ENCODE assay signal across 2 cellular contexts in genomic region chr2:227191367-227191766, GRCh38.
TF ChIP-seq lines count a peak whose summit lies in the region.

No MANE protein-coding gene starts in this region.

TF ChIP-seq in HCT116, 20 proteins besides CTCF, POLR2A, EP300 and RAD21:
- no peak for TF ChIP-seq SP1 (IDR thresholded peaks at IDR 0.05; ENCODE audit: low read depth)
- TF ChIP-seq, protein P1, sequence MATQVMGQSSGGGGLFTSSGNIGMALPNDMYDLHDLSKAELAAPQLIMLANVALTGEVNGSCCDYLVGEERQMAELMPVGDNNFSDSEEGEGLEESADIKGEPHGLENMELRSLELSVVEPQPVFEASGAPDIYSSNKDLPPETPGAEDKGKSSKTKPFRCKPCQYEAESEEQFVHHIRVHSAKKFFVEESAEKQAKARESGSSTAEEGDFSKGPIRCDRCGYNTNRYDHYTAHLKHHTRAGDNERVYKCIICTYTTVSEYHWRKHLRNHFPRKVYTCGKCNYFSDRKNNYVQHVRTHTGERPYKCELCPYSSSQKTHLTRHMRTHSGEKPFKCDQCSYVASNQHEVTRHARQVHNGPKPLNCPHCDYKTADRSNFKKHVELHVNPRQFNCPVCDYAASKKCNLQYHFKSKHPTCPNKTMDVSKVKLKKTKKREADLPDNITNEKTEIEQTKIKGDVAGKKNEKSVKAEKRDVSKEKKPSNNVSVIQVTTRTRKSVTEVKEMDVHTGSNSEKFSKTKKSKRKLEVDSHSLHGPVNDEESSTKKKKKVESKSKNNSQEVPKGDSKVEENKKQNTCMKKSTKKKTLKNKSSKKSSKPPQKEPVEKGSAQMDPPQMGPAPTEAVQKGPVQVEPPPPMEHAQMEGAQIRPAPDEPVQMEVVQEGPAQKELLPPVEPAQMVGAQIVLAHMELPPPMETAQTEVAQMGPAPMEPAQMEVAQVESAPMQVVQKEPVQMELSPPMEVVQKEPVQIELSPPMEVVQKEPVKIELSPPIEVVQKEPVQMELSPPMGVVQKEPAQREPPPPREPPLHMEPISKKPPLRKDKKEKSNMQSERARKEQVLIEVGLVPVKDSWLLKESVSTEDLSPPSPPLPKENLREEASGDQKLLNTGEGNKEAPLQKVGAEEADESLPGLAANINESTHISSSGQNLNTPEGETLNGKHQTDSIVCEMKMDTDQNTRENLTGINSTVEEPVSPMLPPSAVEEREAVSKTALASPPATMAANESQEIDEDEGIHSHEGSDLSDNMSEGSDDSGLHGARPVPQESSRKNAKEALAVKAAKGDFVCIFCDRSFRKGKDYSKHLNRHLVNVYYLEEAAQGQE (IDR thresholded peaks at IDR 0.05; ENCODE audit: low read depth) = no peak
- no peak for TF ChIP-seq CEBPB (IDR thresholded peaks at IDR 0.05; ENCODE audit: low read depth)
- TF ChIP-seq SRF (IDR thresholded peaks at IDR 0.05; ENCODE audit: low read depth) = no peak
- TF ChIP-seq YY1 (IDR thresholded peaks at IDR 0.05; ENCODE audit: extremely low read depth, insufficient replicate concordance, low read depth, low read length) = no peak
- no peak for TF ChIP-seq POLR2AphosphoS5 (IDR thresholded peaks at IDR 0.05; ENCODE audit: low read depth, low read length)
- no peak for TF ChIP-seq ELF1 (IDR thresholded peaks at IDR 0.05; ENCODE audit: borderline replicate concordance, low read depth)
- peak; percentile 41 for TF ChIP-seq JUND (IDR thresholded peaks at IDR 0.05)
- no peak for TF ChIP-seq ZFX (IDR thresholded peaks at IDR 0.05)
- no peak for TF ChIP-seq EGR1 (IDR thresholded peaks at IDR 0.05; ENCODE audit: low read depth)
- TF ChIP-seq EZH2 (IDR thresholded peaks at IDR 0.05) = no peak
- no peak for TF ChIP-seq ZBTB33 (IDR thresholded peaks at IDR 0.05; ENCODE audit: extremely low read depth, insufficient replicate concordance, low read length)
- TF ChIP-seq TCF7L2 (IDR thresholded peaks at IDR 0.05; ENCODE audit: borderline replicate concordance, extremely low read depth, insufficient read depth, insufficient read length) = peak; percentile 91
- TF ChIP-seq SIN3A (IDR thresholded peaks at IDR 0.05; ENCODE audit: low read depth) = no peak
- TF ChIP-seq CBX3 (IDR thresholded peaks at IDR 0.05; ENCODE audit: low read depth) = no peak
- TF ChIP-seq, protein P2, sequence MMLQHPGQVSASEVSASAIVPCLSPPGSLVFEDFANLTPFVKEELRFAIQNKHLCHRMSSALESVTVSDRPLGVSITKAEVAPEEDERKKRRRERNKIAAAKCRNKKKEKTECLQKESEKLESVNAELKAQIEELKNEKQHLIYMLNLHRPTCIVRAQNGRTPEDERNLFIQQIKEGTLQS (IDR thresholded peaks at IDR 0.05) = no peak
- no peak for TF ChIP-seq EZH2phosphoT487 (IDR thresholded peaks at IDR 0.05; ENCODE audit: borderline replicate concordance)
- peak; percentile 44; the same call in 1 of the 2 replicates for TF ChIP-seq FOSL1 (IDR thresholded peaks at IDR 0.05; ENCODE audit: low read depth)
- TF ChIP-seq, protein P3, sequence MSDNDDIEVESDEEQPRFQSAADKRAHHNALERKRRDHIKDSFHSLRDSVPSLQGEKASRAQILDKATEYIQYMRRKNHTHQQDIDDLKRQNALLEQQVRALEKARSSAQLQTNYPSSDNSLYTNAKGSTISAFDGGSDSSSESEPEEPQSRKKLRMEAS (IDR thresholded peaks at IDR 0.05) = no peak

TF ChIP-seq in H1, 55 proteins besides CTCF, POLR2A, EP300 and RAD21:
- TF ChIP-seq ASH2L (IDR thresholded peaks at IDR 0.05; ENCODE audit: low read length) (no peak), HDAC6 (IDR thresholded peaks at IDR 0.05; ENCODE audit: low read depth, low read length) (no peak), BACH1 (IDR thresholded peaks at IDR 0.05; ENCODE audit: low read length) (peak; percentile 98), TEAD4 (IDR thresholded peaks at IDR 0.05; ENCODE audit: low read depth, low read length) (no peak), MAFK (IDR thresholded peaks at IDR 0.05; ENCODE audit: low read depth, low read length) (peak; percentile 95)
